Comparison of ENCODE assay signal across 12 cellular contexts in genomic region chr1:59638172-59638800, GRCh38.
DNase-seq lines count a peak whose midpoint lies in the region; ATAC-seq, FAIRE-seq and TF ChIP-seq lines count a peak whose summit lies in the region.
"Had no signal": no experiment of that assay in that cellular context is flagged by ENCODE, and none has a peak within 500 bp of the region (broad histone marks: within the 10 kb centered on the region; RNA-seq: fewer than 3 reads in every experiment).

No MANE protein-coding gene starts in this region.

- peak overlapping the region; percentile 81 for H3K27ac Mint-ChIP-seq in HFFc6
- H3K27ac Mint-ChIP-seq in naive thymus-derived CD8-positive, alpha-beta T cell, result peak overlapping the region in 1 of 10 donors; percentile 37
- H3K27ac Mint-ChIP-seq: CD4-positive, CD25-positive, alpha-beta regulatory T cell had no signal

- no peak for ATAC-seq in HG03108 (IDR thresholded peaks at IDR 0.05; ENCODE audit: unreplicated experiment)
- no peak for ATAC-seq in naive thymus-derived CD8-positive, alpha-beta T cell

- no peak for FAIRE-seq in RCC 7860 (lab: Jason Lieb, UNC)

- POLR2A ChIA-PET in naive thymus-derived CD8-positive, alpha-beta T cell (lab: Charles Lee), result no interaction called here

- DNase-seq in HFFc6 (peak; percentile 80), dermis blood vessel endothelial cell (peak; percentile 45), kidney tubule cell (ENCODE audit: low spot score) (peak; percentile 50), RCC 7860 (ENCODE audit: low spot score) (no peak), COLO668 (lab: John Stamatoyannopoulos, UW; ENCODE audit: unreplicated experiment) (no peak)
- DNase-seq in naive thymus-derived CD8-positive, alpha-beta T cell, result no peak
- DNase-seq: activated CD8-positive, alpha-beta memory T cell treated with anti-CD3 and anti-CD28 coated beads for 24 hours had no signal

- no peaks in the 10 kb centered on the region for H3K9me3 Mint-ChIP-seq in HFFc6
- H3K9me3 Mint-ChIP-seq in naive thymus-derived CD8-positive, alpha-beta T cell, result peaks cover 0 to 7% (median 0%) of the 10 kb centered on the region in 9 donors
- H3K9me3 Mint-ChIP-seq: CD4-positive, CD25-positive, alpha-beta regulatory T cell had no signal

- H3K4me1 Mint-ChIP-seq in HFFc6 (ENCODE audit: low read depth), result peaks cover 23% of the 10 kb centered on the region
- no peaks in the 10 kb centered on the region for H3K4me1 Mint-ChIP-seq in naive thymus-derived CD8-positive, alpha-beta T cell
- H3K4me1 Mint-ChIP-seq: CD4-positive, CD25-positive, alpha-beta regulatory T cell had no signal

- H3K36me3 ChIP-seq in ACC112 (ENCODE audit: insufficient read depth, low read length), result no peaks in the 10 kb centered on the region

- no peaks in the 10 kb centered on the region; the same call in 1 of the 2 replicates for H3K36me3 Mint-ChIP-seq in HFFc6 (ENCODE audit: low read depth)
- H3K36me3 Mint-ChIP-seq in naive thymus-derived CD8-positive, alpha-beta T cell, result peaks cover 0 to 2% (median 0%) of the 10 kb centered on the region in 3 donors
- H3K36me3 Mint-ChIP-seq: CD4-positive, CD25-positive, alpha-beta regulatory T cell had no signal

- H3K27me3 ChIP-seq in ACC112 (ENCODE audit: insufficient read depth, low read length), result no peaks in the 10 kb centered on the region

- H3K27me3 Mint-ChIP-seq in HFFc6 (ENCODE audit: insufficient read depth), result no peaks in the 10 kb centered on the region; the same call in 1 of the 2 replicates
- H3K27me3 Mint-ChIP-seq in naive thymus-derived CD8-positive, alpha-beta T cell, result no peaks in the 10 kb centered on the region
- H3K27me3 Mint-ChIP-seq: CD4-positive, CD25-positive, alpha-beta regulatory T cell had no signal

- TF ChIP-seq CTCF in HFFc6 (IDR thresholded peaks at IDR 0.05), result no peak

- H3K79me2 ChIP-seq in ACC112 (ENCODE audit: control insufficient read depth, insufficient read depth, low read length, unreplicated experiment), result no peaks in the 10 kb centered on the region

- H2AFZ ChIP-seq in ACC112 (ENCODE audit: low read length, unreplicated experiment), result no peak overlapping the region

- H3K27ac ChIP-seq in ACC112 (ENCODE audit: low read depth, low read length), result peak overlapping the region; percentile 32; the same call in 1 of the 2 replicates
- H3K27ac ChIP-seq: coronary artery, KMS-11 had no signal

- peaks cover 6% of the 10 kb centered on the region for H3K4me1 ChIP-seq in ACC112 (ENCODE audit: control insufficient read depth, insufficient read depth, low read length, unreplicated experiment)

- no peak overlapping the region for H3K4me3 ChIP-seq in ACC112 (ENCODE audit: low read depth, low read length)
- H3K4me3 ChIP-seq: coronary artery had no signal

- no peak overlapping the region for H3K4me3 Mint-ChIP-seq in HFFc6
- H3K4me3 Mint-ChIP-seq in naive thymus-derived CD8-positive, alpha-beta T cell, result no peak overlapping the region
- H3K4me3 Mint-ChIP-seq: CD4-positive, CD25-positive, alpha-beta regulatory T cell had no signal

Comparison
In these comparisons a context has a peak if more than half of its experiments do, and no peak if none do; other contexts are left out.
1. DNase-seq: peak in HFFc6 (single experiment), dermis blood vessel endothelial cell (single experiment) and kidney tubule cell (single experiment); none in RCC 7860 (single experiment), COLO668 (single experiment) and naive thymus-derived CD8-positive, alpha-beta T cell (0 of 10).